In the genomic region with DNA sequence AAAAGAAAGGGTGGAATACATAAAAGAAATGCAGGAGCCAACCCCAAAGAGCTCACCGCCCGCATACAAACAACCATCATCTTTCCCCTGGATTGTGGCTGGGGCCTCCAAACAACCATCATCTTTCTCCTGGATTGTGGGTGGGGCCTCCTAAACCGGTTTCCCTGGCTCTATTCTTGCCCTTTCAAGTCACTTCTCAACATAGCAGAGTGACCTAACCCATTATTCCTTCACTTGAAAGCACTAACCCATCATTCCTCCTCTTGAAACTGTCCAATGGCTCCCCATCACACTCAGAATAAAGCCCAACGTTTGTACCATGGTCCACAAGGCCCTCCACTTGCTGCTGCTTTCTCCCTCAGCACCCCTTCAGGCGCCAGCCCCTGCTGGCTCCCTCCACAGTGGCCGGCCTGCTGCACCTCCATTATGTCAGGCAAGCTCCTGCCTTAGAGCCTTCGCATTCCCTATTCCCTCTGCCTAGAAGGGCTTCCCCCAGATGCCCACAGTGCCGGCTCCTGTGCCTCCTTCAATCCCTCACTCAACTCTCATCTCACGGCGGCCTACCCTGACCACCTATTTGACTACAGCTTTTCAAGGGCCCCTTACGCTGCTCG, we compare ENCODE assay signal across 18 cellular contexts. TPM values are rescaled to one million over a fixed set of nuclear protein-coding genes. Genes with fewer than 3 reads are reported as not detected.
"Had no signal": no experiment of that assay in that cellular context is flagged by ENCODE, and none has a peak within 500 bp of the region (broad histone marks: within the 10 kb centered on the region; RNA-seq: fewer than 3 reads in every experiment).

No MANE protein-coding gene starts in this region.

- H3K9me3 Mint-ChIP-seq: activated naive CD4-positive, alpha-beta T cell treated with anti-CD3 and anti-CD28 coated beads, Interleukin-2, amount 50 U/mL, for 24 hours; activated T-cell treated with anti-CD3 and anti-CD28 coated beads, Interleukin-2, amount 50 U/mL, for 4 hours had no signal

- H3K4me1 Mint-ChIP-seq: activated CD4-positive, alpha-beta memory T cell treated with anti-CD3 and anti-CD28 coated beads, Interleukin-2, amount 10 ng/mL, durations not matched to agents 7 days and 5 days; activated CD4-positive, alpha-beta T cell treated with anti-CD3 and anti-CD28 coated beads for 36 hours; activated naive CD4-positive, alpha-beta T cell treated with anti-CD3 and anti-CD28 coated beads, Interleukin-2, amount 50 U/mL, for 24 hours had no signal

- DNase-seq: activated CD4-positive, alpha-beta memory T cell treated with anti-CD3 and anti-CD28 coated beads, Interleukin-2, amount 10 ng/mL, durations not matched to agents 7 days and 5 days; activated CD4-positive, alpha-beta T cell treated with anti-CD3 and anti-CD28 coated beads for 36 hours; activated effector memory CD4-positive, alpha-beta T cell treated with Interleukin-2 at 50 U/mL for 16 hours; activated T-cell treated with anti-CD3 and anti-CD28 coated beads, Interleukin-2, amount 50 U/mL, for 4 hours; adrenal gland; erythroblast; left ventricle myocardium superior; ovary; sigmoid colon; stimulated activated CD4-positive, alpha-beta T cell treated with anti-CD3 and anti-CD28 coated beads, Interleukin-1b, Interleukin-23, amount 100 ng/mL, for 48 hours; stomach; T-helper 1 cell; uterus had no signal

- H3K27ac Mint-ChIP-seq: activated CD4-positive, alpha-beta memory T cell treated with anti-CD3 and anti-CD28 coated beads, Interleukin-2, amount 10 ng/mL, durations not matched to agents 7 days and 5 days; activated CD4-positive, alpha-beta T cell treated with anti-CD3 and anti-CD28 coated beads for 36 hours; activated naive CD4-positive, alpha-beta T cell treated with anti-CD3 and anti-CD28 coated beads, Interleukin-2, amount 50 U/mL, for 24 hours had no signal

- ATAC-seq: activated CD4-positive, alpha-beta T cell treated with anti-CD3 and anti-CD28 coated beads for 36 hours; activated T-cell treated with anti-CD3 and anti-CD28 coated beads, Interleukin-2, amount 50 U/mL, for 4 hours had no signal

- H3K4me3 Mint-ChIP-seq: activated CD4-positive, alpha-beta memory T cell treated with anti-CD3 and anti-CD28 coated beads, Interleukin-2, amount 10 ng/mL, durations not matched to agents 7 days and 5 days; activated CD4-positive, alpha-beta T cell treated with anti-CD3 and anti-CD28 coated beads for 36 hours; activated naive CD4-positive, alpha-beta T cell treated with anti-CD3 and anti-CD28 coated beads, Interleukin-2, amount 50 U/mL, for 24 hours; activated T-cell treated with anti-CD3 and anti-CD28 coated beads, Interleukin-2, amount 50 U/mL, for 4 hours had no signal

- H3K27me3 ChIP-seq: adrenal gland, cardiac muscle cell, ovary, sigmoid colon, stomach, uterus had no signal

- H3K4me3 ChIP-seq: adrenal gland, cardiac muscle cell, ovary, sigmoid colon, stomach, thoracic aorta, uterus had no signal

- H3K36me3 Mint-ChIP-seq: activated naive CD4-positive, alpha-beta T cell treated with anti-CD3 and anti-CD28 coated beads, Interleukin-2, amount 50 U/mL, for 24 hours had no signal

- H3K36me3 ChIP-seq: adrenal gland, cardiac muscle cell, ovary, sigmoid colon, stomach, thoracic aorta, uterus had no signal

- H3K9me3 ChIP-seq: adrenal gland, ovary, sigmoid colon, stomach, thoracic aorta, uterus had no signal

- H3K4me1 ChIP-seq: adrenal gland, stomach, uterus had no signal

- H3K27ac ChIP-seq: cardiac muscle cell, ovary, sigmoid colon, stomach, thoracic aorta, uterus, VCaP had no signal

RNA-seq across cellular contexts. Expression of a gene that starts 24.1 kb away (rescaled TPM):
- total RNA-seq: activated CD4-positive, alpha-beta memory T cell treated with anti-CD3 and anti-CD28 coated beads, Interleukin-2, amount 10 ng/mL, durations not matched to agents 7 days and 5 days; activated CD4-positive, alpha-beta T cell treated with anti-CD3 and anti-CD28 coated beads for 36 hours; activated T-cell treated with anti-CD3 and anti-CD28 coated beads, Interleukin-2, amount 50 U/mL, for 4 hours; cardiac muscle cell; kidney epithelial cell; left ventricle myocardium superior; thoracic aorta had no signal
- polyA plus RNA-seq: cardiac muscle cell had no signal
